Comparison of ENCODE assay signal across 34 cellular contexts in genomic region chr15:66422347-66422746, GRCh38.
"Had no signal": no experiment of that assay in that cellular context is flagged by ENCODE, and none has a peak within 500 bp of the region (broad histone marks: within the 10 kb centered on the region; RNA-seq: fewer than 3 reads in every experiment).

No MANE protein-coding gene starts in this region.

- H3K27ac Mint-ChIP-seq: activated CD4-positive, alpha-beta T cell treated with anti-CD3 and anti-CD28 coated beads for 36 hours; activated CD8-positive, alpha-beta T cell treated with anti-CD3 and anti-CD28 coated beads, Interleukin-2, amount 10 ng/mL, durations not matched to agents 7 days and 5 days; activated naive CD8-positive, alpha-beta T cell treated with anti-CD3 and anti-CD28 coated beads for 36 hours; activated T-helper 17 cell treated with anti-CD3 and anti-CD28 coated beads, Interleukin-2, amount 50 U/mL, for 72 hours; T-helper 1 cell treated with Interleukin-12 subunit alpha and Interleukin-12 subunit beta and Interleukin-4 antibody, amounts not matched to agents 30 μg/mL and 1 μg/mL, for 36 hours; T-helper 2 cell treated with Interferon-gamma antibody and Interleukin-4, amounts not matched to agents 5 μg/mL and 100 μg/mL, for 36 hours had no signal

- H3K4me3 Mint-ChIP-seq: activated CD4-positive, alpha-beta T cell treated with anti-CD3 and anti-CD28 coated beads for 36 hours; activated CD4-positive, alpha-beta T cell treated with anti-CD3 and anti-CD28 coated beads, Interleukin-2, amount 10 ng/mL, durations not matched to agents 7 days and 5 days; activated CD8-positive, alpha-beta T cell treated with anti-CD3 and anti-CD28 coated beads, Interleukin-2, amount 10 ng/mL, durations not matched to agents 7 days and 5 days; activated naive CD8-positive, alpha-beta T cell treated with anti-CD3 and anti-CD28 coated beads for 36 hours; activated T-helper 17 cell treated with anti-CD3 and anti-CD28 coated beads, Interleukin-2, amount 50 U/mL, for 72 hours; T-helper 1 cell treated with Interleukin-12 subunit alpha and Interleukin-12 subunit beta and Interleukin-4 antibody, amounts not matched to agents 30 μg/mL and 1 μg/mL, for 36 hours; T-helper 2 cell treated with Interferon-gamma antibody and Interleukin-4, amounts not matched to agents 5 μg/mL and 100 μg/mL, for 36 hours had no signal

- H3K27me3 Mint-ChIP-seq: activated CD4-positive, alpha-beta T cell treated with anti-CD3 and anti-CD28 coated beads for 36 hours; activated CD4-positive, alpha-beta T cell treated with anti-CD3 and anti-CD28 coated beads, Interleukin-2, amount 10 ng/mL, durations not matched to agents 7 days and 5 days; activated naive CD8-positive, alpha-beta T cell treated with anti-CD3 and anti-CD28 coated beads for 36 hours; activated T-helper 17 cell treated with anti-CD3 and anti-CD28 coated beads, Interleukin-2, amount 50 U/mL, for 72 hours had no signal

- H3K9me3 Mint-ChIP-seq: activated naive CD8-positive, alpha-beta T cell treated with anti-CD3 and anti-CD28 coated beads for 36 hours; activated T-helper 17 cell treated with anti-CD3 and anti-CD28 coated beads, Interleukin-2, amount 50 U/mL, for 72 hours; T-helper 1 cell treated with Interleukin-12 subunit alpha and Interleukin-12 subunit beta and Interleukin-4 antibody, amounts not matched to agents 30 μg/mL and 1 μg/mL, for 36 hours; T-helper 2 cell treated with Interferon-gamma antibody and Interleukin-4, amounts not matched to agents 5 μg/mL and 100 μg/mL, for 36 hours had no signal

- H3K27ac ChIP-seq: brain microvascular endothelial cell, Peyer's patch, SJSA1 had no signal

- ATAC-seq: activated CD4-positive, alpha-beta T cell treated with anti-CD3 and anti-CD28 coated beads for 36 hours; activated CD4-positive, CD25-positive, alpha-beta regulatory T cell treated with anti-CD3 and anti-CD28 coated beads, Interleukin-2, amount 50 U/mL, for 24 hours; activated CD8-positive, alpha-beta T cell treated with anti-CD3 and anti-CD28 coated beads, Interleukin-2, amount 10 ng/mL, durations not matched to agents 7 days and 5 days; activated T-helper 17 cell treated with anti-CD3 and anti-CD28 coated beads, Interleukin-2, amount 50 U/mL, for 72 hours; PC-3 had no signal

- DNase-seq: activated CD4-positive, alpha-beta T cell treated with anti-CD3 and anti-CD28 coated beads for 36 hours; activated CD4-positive, alpha-beta T cell treated with anti-CD3 and anti-CD28 coated beads, Interleukin-2, amount 10 ng/mL, durations not matched to agents 7 days and 5 days; activated CD4-positive, alpha-beta T cell treated with anti-CD3 and anti-CD28 coated beads, Interleukin-2, amount 50 U/mL, for 48 hours; activated CD8-positive, alpha-beta T cell treated with anti-CD3 and anti-CD28 coated beads, Interleukin-2, amount 10 ng/mL, durations not matched to agents 7 days and 5 days; activated effector memory CD4-positive, alpha-beta T cell treated with anti-CD3 and anti-CD28 coated beads, Interleukin-2, amount 50 U/mL, for 16 hours; activated naive CD4-positive, alpha-beta T cell; activated naive CD4-positive, alpha-beta T cell treated with anti-CD3 and anti-CD28 coated beads, Interleukin-2, amount 50 U/mL, for 16 hours; activated naive CD8-positive, alpha-beta T cell treated with anti-CD3 and anti-CD28 coated beads for 36 hours; activated T-cell treated with anti-CD3 and anti-CD28 coated beads, Interleukin-2, amount 50 U/mL, for 48 hours; amniotic stem cell; aorta; brain microvascular endothelial cell; central memory CD4-positive, alpha-beta T cell; Kasumi-1; KG1; MM.1S; MV-4-11; NCI-H1092; NCI-H1436 treated with DMSO at 0.1 percent for 48 hours; NCI-H1694 treated with DMSO at 0.1 percent for 48 hours; NCI-H2029; NCI-H345; NCI-H524 treated with DMSO at 0.1 percent for 48 hours; NK-92 treated with Interleukin-12 subunit alpha and Interleukin-12 subunit beta, amount 100 ng/mL, for 24 hours; PC-3; Peyer's patch; RPMI8226; SHP77 treated with DMSO at 0.1 percent for 48 hours; SK-N-SH had no signal

- H3K4me2 ChIP-seq: SK-N-SH had no signal

- H3K9ac ChIP-seq: SK-N-SH had no signal

- H3K4me3 ChIP-seq: Peyer's patch, SJSA1 had no signal

- H3K27me3 ChIP-seq: brain microvascular endothelial cell, Peyer's patch, SJSA1 had no signal

- H3K9me3 ChIP-seq: Peyer's patch, SJSA1, SK-N-SH had no signal

- H3K36me3 ChIP-seq: brain microvascular endothelial cell, Peyer's patch, SJSA1 had no signal

- H3K4me1 ChIP-seq: SJSA1 had no signal
